Comparison of ENCODE assay signal across 8 cellular contexts in genomic region chrX:49043987-49044281, GRCh38. TPM values are rescaled to one million over a fixed set of nuclear protein-coding genes. Genes with fewer than 3 reads are reported as not detected.
DNase-seq lines count a peak whose midpoint lies in the region; ATAC-seq and TF ChIP-seq lines count a peak whose summit lies in the region.

No MANE protein-coding gene starts in this region.

- H3K4me1 ChIP-seq in HUES48 (ENCODE audit: control insufficient read depth, insufficient read depth, low read length), result peaks cover 8% of the 10 kb centered on the region
- H3K4me1 ChIP-seq in breast epithelium, result peaks cover 0 to 5% of the 10 kb centered on the region in 2 donors

- peak overlapping the region; percentile 53; the same call in 1 of the 2 replicates for H3K27ac ChIP-seq in 22Rv1
- H3K27ac ChIP-seq in HUES48 (ENCODE audit: low read depth, low read length), result peak overlapping the region; percentile 71
- peak overlapping the region; percentile 73 to 80 for H3K27ac ChIP-seq in breast epithelium

- DNase-seq in breast epithelium (ENCODE audit: low spot score in 2 of 2) (no peak), mesothelial cell of epicardium (ENCODE audit: low spot score in 2 of 2, unreplicated experiment in 2 of 2) (no peak), GM13976 (ENCODE audit: low spot score) (no peak), NCI-H2196 (lab: John Stamatoyannopoulos, UW; ENCODE audit: unreplicated experiment) (no peak)

- H3K4me3 Mint-ChIP-seq in mesothelial cell of epicardium, result peak overlapping the region; percentile 90

- TF ChIP-seq CTCF in 22Rv1 (IDR thresholded peaks at IDR 0.05) (peak; percentile 29), breast epithelium (IDR thresholded peaks at IDR 0.05) (peak in 1 of 3 donors; percentile 3), mesothelial cell of epicardium (IDR thresholded peaks at IDR 0.05; ENCODE audit: unreplicated experiment) (no peak), GM13976 (IDR thresholded peaks at IDR 0.05; ENCODE audit: borderline replicate concordance, control extremely low read depth, extremely low read depth, insufficient read depth, missing control alignments) (no peak)

- H3K4me1 Mint-ChIP-seq in mesothelial cell of epicardium, result peaks cover 31% of the 10 kb centered on the region

- ATAC-seq in HG02970 (IDR thresholded peaks at IDR 0.05; ENCODE audit: low FRiP score, unreplicated experiment) (no peak), HG02759 (IDR thresholded peaks at IDR 0.05; ENCODE audit: unreplicated experiment) (no peak)

- no peaks in the 10 kb centered on the region for H3K27me3 ChIP-seq in HUES48 (ENCODE audit: control insufficient read depth, insufficient read depth, low read length)
- no peaks in the 10 kb centered on the region for H3K27me3 ChIP-seq in breast epithelium

- H3K36me3 ChIP-seq in HUES48 (ENCODE audit: control insufficient read depth, insufficient read depth, low read length) (peaks cover 7% of the 10 kb centered on the region), breast epithelium (no peaks in the 10 kb centered on the region)

- H3K27ac Mint-ChIP-seq in mesothelial cell of epicardium, result peak overlapping the region; percentile 91

- no peaks in the 10 kb centered on the region for H3K27me3 Mint-ChIP-seq in mesothelial cell of epicardium (ENCODE audit: low read depth)

- no peak for TF ChIP-seq POLR2A in breast epithelium (IDR thresholded peaks at IDR 0.05)

- peaks cover 10% of the 10 kb centered on the region for H3K9me3 ChIP-seq in HUES48 (ENCODE audit: control insufficient read depth, insufficient read depth, low read length)
- H3K9me3 ChIP-seq in breast epithelium, result peaks cover 0 to 4% of the 10 kb centered on the region in 2 donors

- peaks cover 8% of the 10 kb centered on the region for H3K9me3 Mint-ChIP-seq in mesothelial cell of epicardium

- in situ Hi-C loops in GM13976 (cut with MboI; ENCODE audit: low sequenced_read_pairs, unreplicated experiment), result no loop called here

- H3K36me3 Mint-ChIP-seq in mesothelial cell of epicardium, result peaks cover 2% of the 10 kb centered on the region

- H3K4me3 ChIP-seq in HUES48 (ENCODE audit: low read depth, low read length) (peak overlapping the region; percentile 52), breast epithelium (peak overlapping the region in 2 of 3 donors; percentile 46 to 71)

- H3K9ac ChIP-seq in HUES48 (ENCODE audit: low read depth, low read length), result no peak overlapping the region

- intact Hi-C loops in breast epithelium (cut with DNase I; ENCODE audit: low total_unique reads), result no loop called here

RNA-seq across cellular contexts. Expression of gene TFE3, which starts 0.8 kb away (rescaled TPM):
- total RNA-seq in breast epithelium, result 10 to 100 TPM; 44.1 to 93.3 (median 52.1) TPM
- 52.5 to 54.2 TPM (median 53.2 TPM) in 3 replicates for total RNA-seq in mesothelial cell of epicardium

RNA-seq across cellular contexts. Expression of gene CCDC120, which starts 14.9 kb away (rescaled TPM):
- 1 to 10 TPM in 2 of 3 donors, under 1 TPM in 1; 0.80 to 6.3 (median 4.3) TPM for total RNA-seq in breast epithelium
- 33.5 to 35.1 TPM (median 33.7 TPM) in 3 replicates for total RNA-seq in mesothelial cell of epicardium

RNA-seq across cellular contexts. Expression of gene PRAF2, which starts 29.9 kb away (rescaled TPM):
- 10 to 100 TPM in 1 of 3 donors, 1 to 10 TPM in 2; 5.9 to 18.4 (median 6.6) TPM for total RNA-seq in breast epithelium
- 30.5 to 32.0 TPM (median 31.7 TPM) in 3 replicates for total RNA-seq in mesothelial cell of epicardium

RNA-seq across cellular contexts. Expression of gene WDR45, which starts 35.8 kb away (rescaled TPM):
- total RNA-seq in breast epithelium (100 to 1,000 TPM in 1 of 3 donors, 10 to 100 TPM in 2; 95.7 to 134 (median 98.6) TPM), mesothelial cell of epicardium (48.6 to 59.9 TPM (median 53.2 TPM) in 3 replicates)

RNA-seq across cellular contexts. Expression of gene GRIPAP1, which starts 41.9 kb away (rescaled TPM):
- total RNA-seq in breast epithelium (10 to 100 TPM; 31.4 to 47.2 (median 34.1) TPM), mesothelial cell of epicardium (64.4 to 69.7 TPM (median 68.4 TPM) in 3 replicates)
